In genomic region chr1:243968413-243968812, GRCh38 we compare ENCODE assay signal across 18 cellular contexts.
DNase-seq lines count a peak whose midpoint lies in the region; TF ChIP-seq lines count a peak whose summit lies in the region.
"Had no signal": no experiment of that assay in that cellular context is flagged by ENCODE, and none has a peak within 500 bp of the region (broad histone marks: within the 10 kb centered on the region; RNA-seq: fewer than 3 reads in every experiment).

No MANE protein-coding gene starts in this region.

- no peak for TF ChIP-seq CTCF in neural progenitor cell (IDR thresholded peaks at IDR 0.05)
- no peak for TF ChIP-seq CTCF in smooth muscle cell (IDR thresholded peaks at IDR 0.05; ENCODE audit: borderline replicate concordance, insufficient read depth, poor library complexity, severe bottlenecking)
- TF ChIP-seq CTCF in endodermal cell (conservative IDR thresholded peaks at IDR 0.05): no peak

- H3F3A ChIP-seq in neural progenitor cell (ENCODE audit: low read depth) (peaks cover 19% of the 10 kb centered on the region), smooth muscle cell (ENCODE audit: low read depth) (no peaks in the 10 kb centered on the region)

- no peaks in the 10 kb centered on the region for H3K36me3 ChIP-seq in BLaER1 treated with 17β-estradiol and CSF1 and Interleukin-3, amounts not matched to agents 10 nM and 100 nM
- H3K36me3 ChIP-seq in ectodermal cell (ENCODE audit: control insufficient read depth, insufficient read depth, low read length): no peaks in the 10 kb centered on the region
- H3K36me3 ChIP-seq in neural progenitor cell: no peaks in the 10 kb centered on the region
- no peaks in the 10 kb centered on the region for H3K36me3 ChIP-seq in smooth muscle cell (ENCODE audit: low read depth)
- H3K36me3 ChIP-seq in endodermal cell (ENCODE audit: control insufficient read depth, insufficient read depth, low read length): no peaks in the 10 kb centered on the region
- H3K36me3 ChIP-seq: heart right ventricle had no signal

- no peaks in the 10 kb centered on the region for H3K27me3 ChIP-seq in BLaER1 treated with 17β-estradiol and CSF1 and Interleukin-3, amounts not matched to agents 10 nM and 100 nM
- H3K27me3 ChIP-seq in ectodermal cell (ENCODE audit: control insufficient read depth, insufficient read depth, low read length, poor library complexity, severe bottlenecking) (no peaks in the 10 kb centered on the region), neural progenitor cell (no peaks in the 10 kb centered on the region), smooth muscle cell (ENCODE audit: low read depth) (no peaks in the 10 kb centered on the region), endodermal cell (ENCODE audit: control insufficient read depth, insufficient read depth, low read length, poor library complexity, severe bottlenecking) (no peaks in the 10 kb centered on the region)
- H3K27me3 ChIP-seq: heart right ventricle had no signal

- H4K20me1 ChIP-seq in BLaER1 treated with 17β-estradiol and CSF1 and Interleukin-3, amounts not matched to agents 10 nM and 100 nM: no peaks in the 10 kb centered on the region
- H4K20me1 ChIP-seq in neural progenitor cell (ENCODE audit: low read depth) (no peaks in the 10 kb centered on the region), smooth muscle cell (ENCODE audit: low read depth) (no peaks in the 10 kb centered on the region)

- DNase-seq in M059J (ENCODE audit: low read depth) (peak; percentile 48), neural progenitor cell (ENCODE audit: low spot score) (no peak), smooth muscle cell (lab: John Stamatoyannopoulos, UW; ENCODE audit: unreplicated experiment) (no peak), activated T-cell treated with anti-CD3 and anti-CD28 coated beads for 4 hours (no peak), endodermal cell (no peak), SIG-M5 (lab: John Stamatoyannopoulos, UW) (no peak)
- DNase-seq: activated CD8-positive, alpha-beta memory T cell treated with anti-CD3 and anti-CD28 coated beads for 24 hours; aorta; heart right ventricle; NCI-H2029; NCI-H526; psoas muscle; stimulated activated CD4-positive, alpha-beta T cell treated with anti-CD3 and anti-CD28 coated beads, Interleukin-15, amount 100 ng/mL, for 24 hours; T-helper 1 cell had no signal

- no peaks in the 10 kb centered on the region for H3K9me3 Mint-ChIP-seq in neural progenitor cell
- no peaks in the 10 kb centered on the region for H3K9me3 Mint-ChIP-seq in endodermal cell
- H3K9me3 Mint-ChIP-seq: dendritic cell treated with granulocyte-macrophage colony-stimulating factor and Interleukin-4, amounts not matched to agents 40 ng/mL and 50 ng/mL, for 4 days; WTC11 had no signal

- H3K4me3 ChIP-seq in BLaER1 treated with 17β-estradiol and CSF1 and Interleukin-3, amounts not matched to agents 10 nM and 100 nM: no peak overlapping the region
- H3K4me3 ChIP-seq in ectodermal cell (ENCODE audit: insufficient read depth, low read depth, low read length): no peak overlapping the region
- H3K4me3 ChIP-seq in neural progenitor cell: no peak overlapping the region
- no peak overlapping the region for H3K4me3 ChIP-seq in smooth muscle cell
- no peak overlapping the region for H3K4me3 ChIP-seq in endodermal cell (ENCODE audit: low read length)
- H3K4me3 ChIP-seq: heart right ventricle, psoas muscle had no signal

- H2AFZ ChIP-seq in neural progenitor cell (replicated peaks) (peak overlapping the region; percentile 96), smooth muscle cell (ENCODE audit: low read depth) (no peak overlapping the region)

- H3K36me3 Mint-ChIP-seq in neural progenitor cell (no peaks in the 10 kb centered on the region), endodermal cell (ENCODE audit: low read depth) (no peaks in the 10 kb centered on the region)
- H3K36me3 Mint-ChIP-seq: WTC11 had no signal

- no peaks in the 10 kb centered on the region for H3K79me2 ChIP-seq in neural progenitor cell (ENCODE audit: low read depth)
- H3K79me2 ChIP-seq in smooth muscle cell (ENCODE audit: low read depth): no peaks in the 10 kb centered on the region

- peaks cover 34% of the 10 kb centered on the region for H3K4me1 Mint-ChIP-seq in neural progenitor cell
- H3K4me1 Mint-ChIP-seq in endodermal cell: no peaks in the 10 kb centered on the region

- peaks cover 2% of the 10 kb centered on the region for H3K27me3 Mint-ChIP-seq in neural progenitor cell (ENCODE audit: insufficient read depth, low read depth)
- H3K27me3 Mint-ChIP-seq in endodermal cell (ENCODE audit: insufficient read depth): no peaks in the 10 kb centered on the region
- H3K27me3 Mint-ChIP-seq: dendritic cell treated with granulocyte-macrophage colony-stimulating factor and Interleukin-4, amounts not matched to agents 40 ng/mL and 50 ng/mL, for 4 days had no signal

- peak overlapping the region in 6 of 11 experiments; percentile 62 to 94 (median 86); a peak in 12 of 22 replicates for H3K27ac ChIP-seq in BLaER1 treated with 17β-estradiol and CSF1 and Interleukin-3, amounts not matched to agents 10 nM and 100 nM
- H3K27ac ChIP-seq in ectodermal cell (ENCODE audit: insufficient read depth, low read depth, low read length, poor library complexity, severe bottlenecking) (peak overlapping the region; percentile 61), neural progenitor cell (peak overlapping the region; percentile 59), smooth muscle cell (ENCODE audit: low read depth) (no peak overlapping the region), endodermal cell (ENCODE audit: low read depth, low read length) (no peak overlapping the region)
- H3K27ac ChIP-seq: heart right ventricle, psoas muscle had no signal

- H3K9ac ChIP-seq in BLaER1 treated with 17β-estradiol and CSF1 and Interleukin-3, amounts not matched to agents 10 nM and 100 nM: peak overlapping the region in 1 of 11 experiments; percentile 33; a peak in 3 of 22 replicates
- no peak overlapping the region for H3K9ac ChIP-seq in neural progenitor cell
- no peak overlapping the region for H3K9ac ChIP-seq in smooth muscle cell (ENCODE audit: low read depth)
- no peak overlapping the region for H3K9ac ChIP-seq in endodermal cell (ENCODE audit: extremely low read depth, low read length, poor library complexity, severe bottlenecking)

- H3K9me3 ChIP-seq in BLaER1 treated with 17β-estradiol and CSF1 and Interleukin-3, amounts not matched to agents 10 nM and 100 nM (replicated peaks in 1 of 11): no peaks in the 10 kb centered on the region
- no peaks in the 10 kb centered on the region for H3K9me3 ChIP-seq in ectodermal cell (ENCODE audit: control insufficient read depth, low read length)
- H3K9me3 ChIP-seq in neural progenitor cell (ENCODE audit: low read depth): no peaks in the 10 kb centered on the region
- no peaks in the 10 kb centered on the region for H3K9me3 ChIP-seq in smooth muscle cell (replicated peaks; ENCODE audit: low read depth)
- H3K9me3 ChIP-seq in endodermal cell (ENCODE audit: control insufficient read depth, low read length): no peaks in the 10 kb centered on the region
- H3K9me3 ChIP-seq: heart right ventricle, psoas muscle had no signal

- H3K4me1 ChIP-seq in BLaER1 treated with 17β-estradiol and CSF1 and Interleukin-3, amounts not matched to agents 10 nM and 100 nM: peaks cover 14 to 59% (median 53%) of the 10 kb centered on the region in 10 experiments
- H3K4me1 ChIP-seq in ectodermal cell (ENCODE audit: control insufficient read depth, insufficient read depth, low read length) (peaks cover 24% of the 10 kb centered on the region), neural progenitor cell (peaks cover 38% of the 10 kb centered on the region), smooth muscle cell (ENCODE audit: low read depth) (peaks cover 20% of the 10 kb centered on the region), endodermal cell (ENCODE audit: control insufficient read depth, insufficient read depth, low read length) (no peaks in the 10 kb centered on the region)
- H3K4me1 ChIP-seq: psoas muscle had no signal

- H3K27ac Mint-ChIP-seq in neural progenitor cell (peak overlapping the region; percentile 9), endodermal cell (no peak overlapping the region)
- H3K27ac Mint-ChIP-seq: dendritic cell treated with granulocyte-macrophage colony-stimulating factor and Interleukin-4, amounts not matched to agents 40 ng/mL and 50 ng/mL, for 4 days had no signal

- H3K4me2 ChIP-seq in BLaER1 treated with 17β-estradiol and CSF1 and Interleukin-3, amounts not matched to agents 10 nM and 100 nM: peak overlapping the region in 8 of 11 experiments; percentile 40 to 80 (median 70); a peak in 16 of 22 replicates
- H3K4me2 ChIP-seq in neural progenitor cell (peak overlapping the region; percentile 45), smooth muscle cell (no peak overlapping the region)

- 50 to 56% methylated on average over 5 of the region's 5 CpGs for WGBS in ectodermal cell, 2 experiments
- 45% methylated on average over 5 of the region's 5 CpGs for WGBS in smooth muscle cell (ENCODE audit: low lambda C conversion rate)
- 52 to 73% methylated on average over 5 of the region's 5 CpGs for WGBS in endodermal cell (ENCODE audit: insufficient coverage in 1 of 2, insufficient read length in 1 of 2), 2 experiments

- no peak overlapping the region for H3K4me3 Mint-ChIP-seq in neural progenitor cell
- no peak overlapping the region for H3K4me3 Mint-ChIP-seq in endodermal cell
- H3K4me3 Mint-ChIP-seq: dendritic cell treated with granulocyte-macrophage colony-stimulating factor and Interleukin-4, amounts not matched to agents 40 ng/mL and 50 ng/mL, for 4 days; WTC11 had no signal

Comparison
In these comparisons a context has a peak if more than half of its experiments do, and no peak if none do; other contexts are left out.
1. H3K27ac ChIP-seq: peak in BLaER1 treated with 17β-estradiol and CSF1 and Interleukin-3, amounts not matched to agents 10 nM and 100 nM (6 of 11), ectodermal cell (single experiment) and neural progenitor cell (single experiment); none in smooth muscle cell (single experiment) and endodermal cell (single experiment).